ENCODE assay signal across 1 cellular context in the genomic region with DNA sequence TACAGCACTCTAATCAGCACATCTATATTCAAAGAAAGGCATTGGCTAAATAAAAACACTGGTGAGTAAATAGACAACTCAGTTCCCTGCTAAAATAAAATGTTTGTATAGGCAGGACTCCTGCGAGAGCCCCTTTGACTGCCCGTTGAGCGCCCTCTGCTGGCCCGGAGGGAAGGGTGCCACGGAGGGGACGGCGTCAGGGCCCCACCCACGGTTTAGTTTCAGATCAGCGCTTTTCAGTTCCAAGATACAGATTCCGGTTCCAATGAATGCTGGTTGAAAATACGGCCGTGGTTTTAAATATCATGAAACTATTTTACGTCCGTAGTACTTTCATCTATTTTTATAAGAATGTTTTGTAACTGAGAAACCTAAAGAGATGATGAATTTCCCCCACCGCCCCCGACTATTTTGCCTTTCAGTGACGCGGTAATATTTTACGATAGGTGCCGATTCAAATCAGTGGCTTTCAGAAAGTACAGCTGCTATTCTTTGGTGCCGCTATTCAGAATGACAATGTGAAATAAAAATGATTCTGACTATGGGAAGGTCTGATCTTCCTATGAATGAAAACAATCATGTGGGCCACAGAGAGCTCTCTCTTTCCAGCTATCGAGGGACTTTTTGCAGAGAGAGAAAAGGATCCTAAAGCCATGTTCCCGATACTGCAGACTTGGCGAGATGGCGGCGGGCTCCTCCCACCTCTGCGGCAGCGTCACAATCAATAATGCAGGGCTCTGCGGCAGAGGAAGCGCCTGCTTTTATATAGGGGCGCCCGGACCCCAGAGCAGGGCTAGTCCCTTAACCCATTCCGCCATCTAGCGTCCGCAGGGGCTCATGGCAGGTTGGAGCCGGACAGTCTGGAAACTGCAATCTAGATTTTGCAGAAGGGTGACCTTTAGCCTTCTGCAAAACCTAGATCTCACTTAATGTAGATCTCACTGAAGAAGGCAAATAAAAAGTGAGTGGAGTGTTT.
TF ChIP-seq lines count a peak whose summit lies in the region.

No MANE protein-coding gene starts in this region.

TF ChIP-seq in K562, 482 proteins besides CTCF, POLR2A, EP300 and RAD21 (continued from another document and continues in another):
- TF ChIP-seq, protein P1, sequence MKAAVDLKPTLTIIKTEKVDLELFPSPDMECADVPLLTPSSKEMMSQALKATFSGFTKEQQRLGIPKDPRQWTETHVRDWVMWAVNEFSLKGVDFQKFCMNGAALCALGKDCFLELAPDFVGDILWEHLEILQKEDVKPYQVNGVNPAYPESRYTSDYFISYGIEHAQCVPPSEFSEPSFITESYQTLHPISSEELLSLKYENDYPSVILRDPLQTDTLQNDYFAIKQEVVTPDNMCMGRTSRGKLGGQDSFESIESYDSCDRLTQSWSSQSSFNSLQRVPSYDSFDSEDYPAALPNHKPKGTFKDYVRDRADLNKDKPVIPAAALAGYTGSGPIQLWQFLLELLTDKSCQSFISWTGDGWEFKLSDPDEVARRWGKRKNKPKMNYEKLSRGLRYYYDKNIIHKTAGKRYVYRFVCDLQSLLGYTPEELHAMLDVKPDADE (conservative IDR thresholded peaks at IDR 0.05; ENCODE audit: control insufficient read depth, low read depth, low read length): no peak
- TF ChIP-seq ZNF324 (CRISPR knock-in tag; IDR thresholded peaks at IDR 0.05): no peak
- TF ChIP-seq, protein P2, sequence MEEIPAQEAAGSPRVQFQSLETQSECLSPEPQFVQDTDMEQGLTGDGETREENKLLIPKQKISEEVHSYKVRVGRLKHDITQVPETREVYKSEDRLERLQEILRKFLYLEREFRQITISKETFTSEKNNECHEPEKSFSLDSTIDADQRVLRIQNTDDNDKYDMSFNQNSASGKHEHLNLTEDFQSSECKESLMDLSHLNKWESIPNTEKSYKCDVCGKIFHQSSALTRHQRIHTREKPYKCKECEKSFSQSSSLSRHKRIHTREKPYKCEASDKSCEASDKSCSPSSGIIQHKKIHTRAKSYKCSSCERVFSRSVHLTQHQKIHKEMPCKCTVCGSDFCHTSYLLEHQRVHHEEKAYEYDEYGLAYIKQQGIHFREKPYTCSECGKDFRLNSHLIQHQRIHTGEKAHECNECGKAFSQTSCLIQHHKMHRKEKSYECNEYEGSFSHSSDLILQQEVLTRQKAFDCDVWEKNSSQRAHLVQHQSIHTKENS (CRISPR knock-in tag; IDR thresholded peaks at IDR 0.05): no peak
- TF ChIP-seq HDAC6 (IDR thresholded peaks at IDR 0.05; ENCODE audit: low read depth, low read length): no peak
- TF ChIP-seq ELF1 (tag; IDR thresholded peaks at IDR 0.05): no peak
- TF ChIP-seq, protein P3, sequence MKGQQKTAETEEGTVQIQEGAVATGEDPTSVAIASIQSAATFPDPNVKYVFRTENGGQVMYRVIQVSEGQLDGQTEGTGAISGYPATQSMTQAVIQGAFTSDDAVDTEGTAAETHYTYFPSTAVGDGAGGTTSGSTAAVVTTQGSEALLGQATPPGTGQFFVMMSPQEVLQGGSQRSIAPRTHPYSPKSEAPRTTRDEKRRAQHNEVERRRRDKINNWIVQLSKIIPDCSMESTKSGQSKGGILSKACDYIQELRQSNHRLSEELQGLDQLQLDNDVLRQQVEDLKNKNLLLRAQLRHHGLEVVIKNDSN (CRISPR knock-in tag; IDR thresholded peaks at IDR 0.05): no peak
- no peak for TF ChIP-seq PRMT5 (CRISPR knock-in tag; IDR thresholded peaks at IDR 0.05)
- no peak for TF ChIP-seq HMGN3 (IDR thresholded peaks at IDR 0.05; ENCODE audit: borderline replicate concordance, extremely low read depth, insufficient read length, low read depth, low read length)
- no peak for TF ChIP-seq EZH2 (IDR thresholded peaks at IDR 0.05; ENCODE audit: borderline replicate concordance, low read depth, low read length)
- TF ChIP-seq ATF7 (IDR thresholded peaks at IDR 0.05): no peak
- TF ChIP-seq SPI1 (IDR thresholded peaks at IDR 0.05; ENCODE audit: borderline replicate concordance, low read depth, low read length): 0 out of 2 replicates have a peak, but pooled peaks have one; percentile 16
- no peak for TF ChIP-seq POLR2AphosphoS2 (IDR thresholded peaks at IDR 0.05; ENCODE audit: low read length)
- TF ChIP-seq, protein P4, sequence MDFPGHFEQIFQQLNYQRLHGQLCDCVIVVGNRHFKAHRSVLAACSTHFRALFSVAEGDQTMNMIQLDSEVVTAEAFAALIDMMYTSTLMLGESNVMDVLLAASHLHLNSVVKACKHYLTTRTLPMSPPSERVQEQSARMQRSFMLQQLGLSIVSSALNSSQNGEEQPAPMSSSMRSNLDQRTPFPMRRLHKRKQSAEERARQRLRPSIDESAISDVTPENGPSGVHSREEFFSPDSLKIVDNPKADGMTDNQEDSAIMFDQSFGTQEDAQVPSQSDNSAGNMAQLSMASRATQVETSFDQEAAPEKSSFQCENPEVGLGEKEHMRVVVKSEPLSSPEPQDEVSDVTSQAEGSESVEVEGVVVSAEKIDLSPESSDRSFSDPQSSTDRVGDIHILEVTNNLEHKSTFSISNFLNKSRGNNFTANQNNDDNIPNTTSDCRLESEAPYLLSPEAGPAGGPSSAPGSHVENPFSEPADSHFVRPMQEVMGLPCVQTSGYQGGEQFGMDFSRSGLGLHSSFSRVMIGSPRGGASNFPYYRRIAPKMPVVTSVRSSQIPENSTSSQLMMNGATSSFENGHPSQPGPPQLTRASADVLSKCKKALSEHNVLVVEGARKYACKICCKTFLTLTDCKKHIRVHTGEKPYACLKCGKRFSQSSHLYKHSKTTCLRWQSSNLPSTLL (IDR thresholded peaks at IDR 0.05): no peak
- TF ChIP-seq ESRRB (CRISPR knock-in tag; IDR thresholded peaks at IDR 0.05; ENCODE audit: borderline replicate concordance): no peak
- TF ChIP-seq ZNF644 (tag; IDR thresholded peaks at IDR 0.05; ENCODE audit: low read depth): no peak
- no peak for TF ChIP-seq NEUROD1 (IDR thresholded peaks at IDR 0.05; ENCODE audit: borderline replicate concordance, low read depth, low read length, partially characterized antibody)
- no peak for TF ChIP-seq RFX5 (IDR thresholded peaks at IDR 0.05; ENCODE audit: low read depth, low read length)
- TF ChIP-seq XRCC4 (IDR thresholded peaks at IDR 0.05; ENCODE audit: extremely low read depth, insufficient read depth, insufficient read length): no peak
- peak; percentile 49; the same call in 1 of the 2 replicates for TF ChIP-seq ZNF766 (CRISPR knock-in tag; conservative IDR thresholded peaks at IDR 0.05)
- no peak for TF ChIP-seq PCBP2 (IDR thresholded peaks at IDR 0.05; ENCODE audit: low read depth, low read length, poor library complexity, severe bottlenecking)
- TF ChIP-seq, protein P5, sequence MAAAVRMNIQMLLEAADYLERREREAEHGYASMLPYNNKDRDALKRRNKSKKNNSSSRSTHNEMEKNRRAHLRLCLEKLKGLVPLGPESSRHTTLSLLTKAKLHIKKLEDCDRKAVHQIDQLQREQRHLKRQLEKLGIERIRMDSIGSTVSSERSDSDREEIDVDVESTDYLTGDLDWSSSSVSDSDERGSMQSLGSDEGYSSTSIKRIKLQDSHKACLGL (CRISPR knock-in tag; IDR thresholded peaks at IDR 0.05; ENCODE audit: borderline replicate concordance, poor library complexity, severe bottlenecking): no peak
- TF ChIP-seq, protein P6, sequence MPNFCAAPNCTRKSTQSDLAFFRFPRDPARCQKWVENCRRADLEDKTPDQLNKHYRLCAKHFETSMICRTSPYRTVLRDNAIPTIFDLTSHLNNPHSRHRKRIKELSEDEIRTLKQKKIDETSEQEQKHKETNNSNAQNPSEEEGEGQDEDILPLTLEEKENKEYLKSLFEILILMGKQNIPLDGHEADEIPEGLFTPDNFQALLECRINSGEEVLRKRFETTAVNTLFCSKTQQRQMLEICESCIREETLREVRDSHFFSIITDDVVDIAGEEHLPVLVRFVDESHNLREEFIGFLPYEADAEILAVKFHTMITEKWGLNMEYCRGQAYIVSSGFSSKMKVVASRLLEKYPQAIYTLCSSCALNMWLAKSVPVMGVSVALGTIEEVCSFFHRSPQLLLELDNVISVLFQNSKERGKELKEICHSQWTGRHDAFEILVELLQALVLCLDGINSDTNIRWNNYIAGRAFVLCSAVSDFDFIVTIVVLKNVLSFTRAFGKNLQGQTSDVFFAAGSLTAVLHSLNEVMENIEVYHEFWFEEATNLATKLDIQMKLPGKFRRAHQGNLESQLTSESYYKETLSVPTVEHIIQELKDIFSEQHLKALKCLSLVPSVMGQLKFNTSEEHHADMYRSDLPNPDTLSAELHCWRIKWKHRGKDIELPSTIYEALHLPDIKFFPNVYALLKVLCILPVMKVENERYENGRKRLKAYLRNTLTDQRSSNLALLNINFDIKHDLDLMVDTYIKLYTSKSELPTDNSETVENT (CRISPR knock-in tag; IDR thresholded peaks at IDR 0.05): 0 out of 2 replicates have a peak, but pooled peaks have one; percentile 52
- TF ChIP-seq NR4A1 (CRISPR knock-in tag; IDR thresholded peaks at IDR 0.05): no peak
- no peak for TF ChIP-seq NR4A1 (tag; IDR thresholded peaks at IDR 0.05)
- TF ChIP-seq POU5F1 (IDR thresholded peaks at IDR 0.05; ENCODE audit: borderline replicate concordance, low read depth, low read length, partially characterized antibody): no peak
- TF ChIP-seq TGIF2 (CRISPR knock-in tag; IDR thresholded peaks at IDR 0.05): no peak
- no peak for TF ChIP-seq ZNF232 (CRISPR knock-in tag; IDR thresholded peaks at IDR 0.05)
- no peak for TF ChIP-seq ZNF174 (CRISPR knock-in tag; IDR thresholded peaks at IDR 0.05)
- no peak for TF ChIP-seq SAFB (IDR thresholded peaks at IDR 0.05; ENCODE audit: borderline replicate concordance, low read depth, low read length)
- TF ChIP-seq SRSF7 (optimal IDR thresholded peaks at IDR 0.05; ENCODE audit: low read depth, low read length): no peak
- TF ChIP-seq SMC3 (conservative IDR thresholded peaks at IDR 0.05; ENCODE audit: insufficient read depth, low read depth, low read length): peak; percentile 71
- TF ChIP-seq MEF2A (IDR thresholded peaks at IDR 0.05; ENCODE audit: control insufficient read depth, low read depth, low read length): no peak
- TF ChIP-seq, protein P7, sequence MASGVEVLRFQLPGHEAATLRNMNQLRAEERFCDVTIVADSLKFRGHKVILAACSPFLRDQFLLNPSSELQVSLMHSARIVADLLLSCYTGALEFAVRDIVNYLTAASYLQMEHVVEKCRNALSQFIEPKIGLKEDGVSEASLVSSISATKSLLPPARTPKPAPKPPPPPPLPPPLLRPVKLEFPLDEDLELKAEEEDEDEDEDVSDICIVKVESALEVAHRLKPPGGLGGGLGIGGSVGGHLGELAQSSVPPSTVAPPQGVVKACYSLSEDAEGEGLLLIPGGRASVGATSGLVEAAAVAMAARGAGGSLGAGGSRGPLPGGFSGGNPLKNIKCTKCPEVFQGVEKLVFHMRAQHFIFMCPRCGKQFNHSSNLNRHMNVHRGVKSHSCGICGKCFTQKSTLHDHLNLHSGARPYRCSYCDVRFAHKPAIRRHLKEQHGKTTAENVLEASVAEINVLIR (CRISPR knock-in tag; IDR thresholded peaks at IDR 0.05): no peak
- TF ChIP-seq, protein P8, sequence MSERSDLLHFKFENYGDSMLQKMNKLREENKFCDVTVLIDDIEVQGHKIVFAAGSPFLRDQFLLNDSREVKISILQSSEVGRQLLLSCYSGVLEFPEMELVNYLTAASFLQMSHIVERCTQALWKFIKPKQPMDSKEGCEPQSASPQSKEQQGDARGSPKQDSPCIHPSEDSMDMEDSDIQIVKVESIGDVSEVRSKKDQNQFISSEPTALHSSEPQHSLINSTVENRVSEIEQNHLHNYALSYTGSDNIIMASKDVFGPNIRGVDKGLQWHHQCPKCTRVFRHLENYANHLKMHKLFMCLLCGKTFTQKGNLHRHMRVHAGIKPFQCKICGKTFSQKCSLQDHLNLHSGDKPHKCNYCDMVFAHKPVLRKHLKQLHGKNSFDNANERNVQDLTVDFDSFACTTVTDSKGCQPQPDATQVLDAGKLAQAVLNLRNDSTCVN (CRISPR knock-in tag; IDR thresholded peaks at IDR 0.05): no peak
- no peak for TF ChIP-seq ZFPM2 (CRISPR knock-in tag; IDR thresholded peaks at IDR 0.05)
- TF ChIP-seq TCF7L2 (IDR thresholded peaks at IDR 0.05; ENCODE audit: low read depth, low read length): no peak
- TF ChIP-seq SNIP1 (IDR thresholded peaks at IDR 0.05; ENCODE audit: low read depth): no peak
- TF ChIP-seq, protein P9, sequence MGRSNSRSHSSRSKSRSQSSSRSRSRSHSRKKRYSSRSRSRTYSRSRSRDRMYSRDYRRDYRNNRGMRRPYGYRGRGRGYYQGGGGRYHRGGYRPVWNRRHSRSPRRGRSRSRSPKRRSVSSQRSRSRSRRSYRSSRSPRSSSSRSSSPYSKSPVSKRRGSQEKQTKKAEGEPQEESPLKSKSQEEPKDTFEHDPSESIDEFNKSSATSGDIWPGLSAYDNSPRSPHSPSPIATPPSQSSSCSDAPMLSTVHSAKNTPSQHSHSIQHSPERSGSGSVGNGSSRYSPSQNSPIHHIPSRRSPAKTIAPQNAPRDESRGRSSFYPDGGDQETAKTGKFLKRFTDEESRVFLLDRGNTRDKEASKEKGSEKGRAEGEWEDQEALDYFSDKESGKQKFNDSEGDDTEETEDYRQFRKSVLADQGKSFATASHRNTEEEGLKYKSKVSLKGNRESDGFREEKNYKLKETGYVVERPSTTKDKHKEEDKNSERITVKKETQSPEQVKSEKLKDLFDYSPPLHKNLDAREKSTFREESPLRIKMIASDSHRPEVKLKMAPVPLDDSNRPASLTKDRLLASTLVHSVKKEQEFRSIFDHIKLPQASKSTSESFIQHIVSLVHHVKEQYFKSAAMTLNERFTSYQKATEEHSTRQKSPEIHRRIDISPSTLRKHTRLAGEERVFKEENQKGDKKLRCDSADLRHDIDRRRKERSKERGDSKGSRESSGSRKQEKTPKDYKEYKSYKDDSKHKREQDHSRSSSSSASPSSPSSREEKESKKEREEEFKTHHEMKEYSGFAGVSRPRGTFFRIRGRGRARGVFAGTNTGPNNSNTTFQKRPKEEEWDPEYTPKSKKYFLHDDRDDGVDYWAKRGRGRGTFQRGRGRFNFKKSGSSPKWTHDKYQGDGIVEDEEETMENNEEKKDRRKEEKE (IDR thresholded peaks at IDR 0.05; ENCODE audit: borderline replicate concordance in 1 of 2, control insufficient read depth in 1 of 2, low read depth in 2 of 2, low read length in 1 of 2): no peak
- TF ChIP-seq NCOA6 (IDR thresholded peaks at IDR 0.05): no peak
- no peak; the same call in 1 of the 2 replicates for TF ChIP-seq NBN (IDR thresholded peaks at IDR 0.05; ENCODE audit: low read depth)
